9 cellular contexts compared by ENCODE assay signal in genomic region chr17:44636562-44636961, GRCh38. TPM values are rescaled to one million over a fixed set of nuclear protein-coding genes. Genes with fewer than 3 reads are reported as not detected.
DNase-seq lines count a peak whose midpoint lies in the region; ATAC-seq and TF ChIP-seq lines count a peak whose summit lies in the region.
"Had no signal": no experiment of that assay in that cellular context is flagged by ENCODE, and none has a peak within 500 bp of the region (broad histone marks: within the 10 kb centered on the region; RNA-seq: fewer than 3 reads in every experiment).

No MANE protein-coding gene starts in this region.

- H3K9me3 ChIP-seq in uterus (no peaks in the 10 kb centered on the region), T-helper 17 cell (ENCODE audit: control insufficient read depth, low read length, poor library complexity, severe bottlenecking) (no peaks in the 10 kb centered on the region)
- H3K9me3 ChIP-seq: gastrocnemius medialis had no signal

- peak; percentile 46 for TF ChIP-seq CTCF in BJ (IDR thresholded peaks at IDR 0.05; ENCODE audit: insufficient read depth, low read depth, low read length)
- TF ChIP-seq CTCF in uterus (IDR thresholded peaks at IDR 0.05), result peak; percentile 48 to 82 (median 58)

- H3K36me3 Mint-ChIP-seq in T-helper 17 cell (ENCODE audit: low read depth), result no peaks in the 10 kb centered on the region

- in situ Hi-C loops in KBM-7 (cut with MboI; ENCODE audit: low pct_unique_long_range_greater_than_20kb, low sequenced_read_pairs), result no loop called here

- peaks cover 23% of the 10 kb centered on the region for H3K27me3 Mint-ChIP-seq in T-helper 17 cell

- no peak overlapping the region for H3K27ac ChIP-seq in uterus
- H3K27ac ChIP-seq: gastrocnemius medialis had no signal

- intact Hi-C loops in left ventricle myocardium superior (cut with micrococcal nuclease), result loop anchor here (5.0 kb wide), 1 partner anchor 104 kb away; no protein-coding TSS in a partner anchor
- intact Hi-C loops in uterus (cut with DNase I; ENCODE audit: low total_unique reads), result loop anchor here (5.0 kb wide), 1 partner anchor 104 kb away; no protein-coding TSS in a partner anchor

- H3K4me3 Mint-ChIP-seq in T-helper 17 cell, result no peak overlapping the region

- H3K4me3 ChIP-seq in BJ (ENCODE audit: low read depth, low read length) (no peak overlapping the region), uterus (no peak overlapping the region)
- H3K4me3 ChIP-seq: gastrocnemius medialis had no signal

- no peaks in the 10 kb centered on the region for H3K4me1 ChIP-seq in uterus
- H3K4me1 ChIP-seq: gastrocnemius medialis had no signal

- peak; percentile 80 for ATAC-seq in SK-N-SH treated with all-trans-retinoic acid at 6 μM for 48 hours
- ATAC-seq in left ventricle myocardium superior, result peak; percentile 51
- ATAC-seq in T-helper 17 cell, result no peak
- ATAC-seq in HG03097 (IDR thresholded peaks at IDR 0.05; ENCODE audit: low FRiP score, unreplicated experiment), result no peak
- no peak for ATAC-seq in GM18502 (IDR thresholded peaks at IDR 0.05; ENCODE audit: poor library complexity, unreplicated experiment)

- H3K4me1 Mint-ChIP-seq in T-helper 17 cell, result no peaks in the 10 kb centered on the region

- POLR2A ChIA-PET in BJ (lab: Charles Lee), result no interaction called here

- H3K27me3 ChIP-seq in BJ (ENCODE audit: control insufficient read depth, insufficient read depth, low read length) (no peaks in the 10 kb centered on the region; the same call in 1 of the 2 replicates), uterus (no peaks in the 10 kb centered on the region)
- H3K27me3 ChIP-seq: gastrocnemius medialis had no signal

- TF ChIP-seq POLR2A in uterus (IDR thresholded peaks at IDR 0.05), result no peak

- DNase-seq in BJ (ENCODE audit: low read depth), result peak; percentile 25
- peak; percentile 59 for DNase-seq in KBM-7
- DNase-seq in left ventricle myocardium superior, result no peak
- no peak for DNase-seq in uterus
- no peak for DNase-seq in T-helper 17 cell
- DNase-seq: gastrocnemius medialis had no signal

- no peak overlapping the region for H3K27ac Mint-ChIP-seq in T-helper 17 cell

- CTCF ChIA-PET in BJ (lab: Yijun Ruan, JAX), result interaction anchor here (0.9 to 14.7 kb wide), 8 partner anchors 19 to 113 kb away, joined by 3 to 151 read pairs (median 4); partner anchors contain the start of gene FZD2

- H3K36me3 ChIP-seq in BJ (ENCODE audit: control insufficient read depth, insufficient read depth, low read length), result no peaks in the 10 kb centered on the region
- no peaks in the 10 kb centered on the region for H3K36me3 ChIP-seq in uterus
- H3K36me3 ChIP-seq: gastrocnemius medialis had no signal

TF ChIP-seq in SK-N-SH treated with all-trans-retinoic acid at 6 μM for 48 hours, 23 proteins besides CTCF, POLR2A, EP300 and RAD21:
- TF ChIP-seq ZNF565 (CRISPR knock-in tag; conservative IDR thresholded peaks at IDR 0.05; ENCODE audit: low read depth) (no peak), SNAI2 (CRISPR knock-in tag; IDR thresholded peaks at IDR 0.05) (no peak), ZNF70 (CRISPR knock-in tag; IDR thresholded peaks at IDR 0.05) (no peak), PPARA (CRISPR knock-in tag; IDR thresholded peaks at IDR 0.05; ENCODE audit: borderline replicate concordance) (no peak), ZFP3 (CRISPR knock-in tag; IDR thresholded peaks at IDR 0.05) (no peak), TOX (CRISPR knock-in tag; IDR thresholded peaks at IDR 0.05; ENCODE audit: borderline replicate concordance) (no peak), CSRNP3 (CRISPR knock-in tag; IDR thresholded peaks at IDR 0.05) (no peak), TCF4 (CRISPR knock-in tag; IDR thresholded peaks at IDR 0.05; ENCODE audit: borderline replicate concordance) (no peak), ZFP30 (CRISPR knock-in tag; IDR thresholded peaks at IDR 0.05) (no peak), POU6F1 (CRISPR knock-in tag; IDR thresholded peaks at IDR 0.05; ENCODE audit: borderline replicate concordance, low read depth) (no peak), BACH2 (CRISPR knock-in tag; IDR thresholded peaks at IDR 0.05; ENCODE audit: borderline replicate concordance) (no peak), ZNF8 (CRISPR knock-in tag; IDR thresholded peaks at IDR 0.05) (no peak), GLIS3 (CRISPR knock-in tag; IDR thresholded peaks at IDR 0.05) (no peak)
- TF ChIP-seq, protein P1, sequence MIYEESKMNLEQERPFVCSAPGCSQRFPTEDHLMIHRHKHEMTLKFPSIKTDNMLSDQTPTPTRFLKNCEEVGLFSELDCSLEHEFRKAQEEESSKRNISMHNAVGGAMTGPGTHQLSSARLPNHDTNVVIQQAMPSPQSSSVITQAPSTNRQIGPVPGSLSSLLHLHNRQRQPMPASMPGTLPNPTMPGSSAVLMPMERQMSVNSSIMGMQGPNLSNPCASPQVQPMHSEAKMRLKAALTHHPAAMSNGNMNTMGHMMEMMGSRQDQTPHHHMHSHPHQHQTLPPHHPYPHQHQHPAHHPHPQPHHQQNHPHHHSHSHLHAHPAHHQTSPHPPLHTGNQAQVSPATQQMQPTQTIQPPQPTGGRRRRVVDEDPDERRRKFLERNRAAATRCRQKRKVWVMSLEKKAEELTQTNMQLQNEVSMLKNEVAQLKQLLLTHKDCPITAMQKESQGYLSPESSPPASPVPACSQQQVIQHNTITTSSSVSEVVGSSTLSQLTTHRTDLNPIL (CRISPR knock-in tag; IDR thresholded peaks at IDR 0.05; ENCODE audit: low read depth), result no peak
- TF ChIP-seq, protein P2, sequence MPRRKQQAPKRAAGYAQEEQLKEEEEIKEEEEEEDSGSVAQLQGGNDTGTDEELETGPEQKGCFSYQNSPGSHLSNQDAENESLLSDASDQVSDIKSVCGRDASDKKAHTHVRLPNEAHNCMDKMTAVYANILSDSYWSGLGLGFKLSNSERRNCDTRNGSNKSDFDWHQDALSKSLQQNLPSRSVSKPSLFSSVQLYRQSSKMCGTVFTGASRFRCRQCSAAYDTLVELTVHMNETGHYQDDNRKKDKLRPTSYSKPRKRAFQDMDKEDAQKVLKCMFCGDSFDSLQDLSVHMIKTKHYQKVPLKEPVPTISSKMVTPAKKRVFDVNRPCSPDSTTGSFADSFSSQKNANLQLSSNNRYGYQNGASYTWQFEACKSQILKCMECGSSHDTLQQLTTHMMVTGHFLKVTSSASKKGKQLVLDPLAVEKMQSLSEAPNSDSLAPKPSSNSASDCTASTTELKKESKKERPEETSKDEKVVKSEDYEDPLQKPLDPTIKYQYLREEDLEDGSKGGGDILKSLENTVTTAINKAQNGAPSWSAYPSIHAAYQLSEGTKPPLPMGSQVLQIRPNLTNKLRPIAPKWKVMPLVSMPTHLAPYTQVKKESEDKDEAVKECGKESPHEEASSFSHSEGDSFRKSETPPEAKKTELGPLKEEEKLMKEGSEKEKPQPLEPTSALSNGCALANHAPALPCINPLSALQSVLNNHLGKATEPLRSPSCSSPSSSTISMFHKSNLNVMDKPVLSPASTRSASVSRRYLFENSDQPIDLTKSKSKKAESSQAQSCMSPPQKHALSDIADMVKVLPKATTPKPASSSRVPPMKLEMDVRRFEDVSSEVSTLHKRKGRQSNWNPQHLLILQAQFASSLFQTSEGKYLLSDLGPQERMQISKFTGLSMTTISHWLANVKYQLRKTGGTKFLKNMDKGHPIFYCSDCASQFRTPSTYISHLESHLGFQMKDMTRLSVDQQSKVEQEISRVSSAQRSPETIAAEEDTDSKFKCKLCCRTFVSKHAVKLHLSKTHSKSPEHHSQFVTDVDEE (CRISPR knock-in tag; IDR thresholded peaks at IDR 0.05), result no peak

RNA-seq across cellular contexts. Expression of gene MEIOC, which starts 19.7 kb away (rescaled TPM):
- polyA plus RNA-seq in BJ (2011; rRNA removed), result 0.26 TPM in 2 replicates
- 0.10 and 1.3 TPM in 2 replicates for polyA minus RNA-seq in BJ (2011; rRNA and poly(A)+ RNA removed)
- total RNA-seq in left ventricle myocardium superior, result not detected
- total RNA-seq in uterus, result under 1 TPM in 1 of 4 donors, not detected in 3; 0.28 TPM
- not detected for total RNA-seq in T-helper 17 cell
- total RNA-seq: gastrocnemius medialis had no signal

RNA-seq across cellular contexts. Expression of gene CCDC43, which starts 53.0 kb away (rescaled TPM):
- polyA plus RNA-seq in BJ (2011; rRNA removed), result 4.7 and 10.8 TPM in 2 replicates
- polyA minus RNA-seq in BJ (2011; rRNA and poly(A)+ RNA removed), result 3.2 and 4.4 TPM in 2 replicates
- total RNA-seq in left ventricle myocardium superior (31.0 TPM), uterus (10 to 100 TPM in 3 of 4 donors, 1 to 10 TPM in 1; 5.3 to 30.7 (median 13.8) TPM), T-helper 17 cell (10 to 100 TPM; 19.2 to 23.8 TPM)

Comparison
In these comparisons a context has a peak if more than half of its experiments do, and no peak if none do; other contexts are left out.
1. DNase-seq: peak in BJ (single experiment) and KBM-7 (single experiment); none in left ventricle myocardium superior (single experiment), uterus (0 of 2) and T-helper 17 cell (0 of 3).
2. ATAC-seq: peak in SK-N-SH treated with all-trans-retinoic acid at 6 μM for 48 hours (single experiment) and left ventricle myocardium superior (single experiment); none in T-helper 17 cell (single experiment), HG03097 (single experiment) and GM18502 (single experiment).